In genomic region chr14:90547250-90547649, GRCh38 we compare ENCODE assay signal across 15 cellular contexts.
DNase-seq lines count a peak whose midpoint lies in the region; ATAC-seq and TF ChIP-seq lines count a peak whose summit lies in the region.
"Had no signal": no experiment of that assay in that cellular context is flagged by ENCODE, and none has a peak within 500 bp of the region (broad histone marks: within the 10 kb centered on the region; RNA-seq: fewer than 3 reads in every experiment).

No MANE protein-coding gene starts in this region.

- H3K9me3 ChIP-seq in gastroesophageal sphincter (no peaks in the 10 kb centered on the region), spleen (peaks cover 0 to 5% (median 0%) of the 10 kb centered on the region in 8 donors)

- H3K4me1 ChIP-seq in gastroesophageal sphincter: peaks cover 0 to 85% (median 21%) of the 10 kb centered on the region in 3 donors
- peaks cover 0 to 15% (median 3%) of the 10 kb centered on the region in 6 donors for H3K4me1 ChIP-seq in spleen

- no peaks in the 10 kb centered on the region for H3K27me3 ChIP-seq in gastroesophageal sphincter
- H3K27me3 ChIP-seq in spleen (replicated peaks in 1 of 7): no peaks in the 10 kb centered on the region

- no peak for ATAC-seq in gastroesophageal sphincter

- DNase-seq in NCI-H146 (lab: John Stamatoyannopoulos, UW) (peak; percentile 70), NCI-H146 treated with DMSO at 0.1 percent for 48 hours (lab: John Stamatoyannopoulos, UW; ENCODE audit: unreplicated experiment) (no peak), COR-L47 (lab: John Stamatoyannopoulos, UW) (peak; percentile 61), spleen (peak; percentile 33), AG08395 (ENCODE audit: low spot score) (no peak), AML-193 (lab: John Stamatoyannopoulos, UW) (no peak)
- no peak for DNase-seq in effector CD8-positive, alpha-beta T cell (lab: John Stamatoyannopoulos, UW)
- DNase-seq: KBM-7, NCI-H1436, NCI-H2029 treated with DMSO at 0.1 percent for 48 hours, NCI-H2171, SHP77 had no signal

- H3K36me3 ChIP-seq in gastroesophageal sphincter (no peaks in the 10 kb centered on the region), spleen (peaks cover 0 to 17% (median 0%) of the 10 kb centered on the region in 6 donors)

- TF ChIP-seq CTCF in gastroesophageal sphincter (IDR thresholded peaks at IDR 0.05) (no peak), spleen (IDR thresholded peaks at IDR 0.05 in 8 of 11, conservative IDR thresholded peaks at IDR 0.05 in 3 of 11) (no peak)

- 100% methylated on average over 4 of the region's 10 CpGs; no CpG with 5 or more reads in 1 of the 2 donors for WGBS in gastroesophageal sphincter (ENCODE audit: low coverage in 1 of 2), 2 donors
- 91 to 96% (median 94%) methylated on average over 10 of the region's 10 CpGs for WGBS in spleen, 5 donors

- H3K4me3 ChIP-seq in gastroesophageal sphincter: no peak overlapping the region
- H3K4me3 ChIP-seq in spleen: no peak overlapping the region
- H3K4me3 ChIP-seq: SK-N-MC had no signal

- peak overlapping the region in 3 of 4 donors; percentile 80 to 84 (median 81) for H3K27ac ChIP-seq in gastroesophageal sphincter
- H3K27ac ChIP-seq in spleen: no peak overlapping the region
- H3K27ac ChIP-seq: C4-2B, SK-N-MC had no signal

- no peak for TF ChIP-seq POLR2A in gastroesophageal sphincter (IDR thresholded peaks at IDR 0.05)
- TF ChIP-seq POLR2A in spleen (IDR thresholded peaks at IDR 0.05): no peak

- TF ChIP-seq EP300 in gastroesophageal sphincter (IDR thresholded peaks at IDR 0.05): no peak

- intact Hi-C loops in spleen (cut with DNase I; ENCODE audit: low total_unique reads): no loop called here

Comparison
In these comparisons a context has a peak if more than half of its experiments do, and no peak if none do; other contexts are left out.
1. DNase-seq: peak in NCI-H146 (single experiment), COR-L47 (single experiment) and spleen (single experiment); none in NCI-H146 treated with DMSO at 0.1 percent for 48 hours (single experiment), AG08395 (single experiment), AML-193 (0 of 2) and effector CD8-positive, alpha-beta T cell (single experiment).
2. H3K27ac ChIP-seq: peak in gastroesophageal sphincter (3 of 4); none in spleen (0 of 8).